Comparison of ENCODE assay signal across 8 cellular contexts in genomic region chr5:163505475-163506457, GRCh38. TPM values are rescaled to one million over a fixed set of nuclear protein-coding genes. Genes with fewer than 3 reads are reported as not detected.
DNase-seq lines count a peak whose midpoint lies in the region; ATAC-seq, FAIRE-seq and TF ChIP-seq lines count a peak whose summit lies in the region.

TSS of gene MAT2B (plus strand) at chr5:163505619. CDS start at chr5:163505687, 68 bp downstream.

- H3K9me3 Mint-ChIP-seq in T-cell, result no peaks in the 10 kb centered on the region

- intact Hi-C loops in cardiac septum (cut with DNase I), result loop anchor here (2.0 kb wide), 1 partner anchor 45 kb away; the partner anchor contains the start of genes HMMR and NUDCD2
- intact Hi-C loops in posterior cingulate gyrus (cut with DNase I), result loop anchor here (1.0 kb wide), 1 partner anchor 45 kb away; the partner anchor contains the start of genes HMMR and NUDCD2

- CTCF ChIA-PET in T-cell (lab: Charles Lee), result interaction anchor here (0.5 to 1.3 kb wide), 13 partner anchors 26 to 159 kb away, joined by 3 to 38 read pairs (median 5); partner anchors contain the start of genes HMMR (in 2 of the 2) and NUDCD2 (in 2 of the 2)

- peak within 1 kb of the TSS; percentile 94 to 98 (median 96) for H3K4me3 Mint-ChIP-seq in T-cell

- H3K27ac ChIP-seq in adipose tissue (ENCODE audit: low read depth, low read length) (peak within 1 kb of the TSS; percentile 53), upper lobe of left lung (peak within 1 kb of the TSS; percentile 96 to 100 (median 98))

- ATAC-seq in HG02852 (IDR thresholded peaks at IDR 0.05; ENCODE audit: unreplicated experiment) (peak; percentile 83), T-cell (replicated peaks in 1 of 4) (peak; percentile 89 to 92 (median 91)), upper lobe of left lung (ENCODE audit: low FRiP score in 2 of 2) (peak; percentile 98 to 99)

- POLR2A ChIA-PET in T-cell (lab: Charles Lee), result interaction anchor here in 1 of 2 donors (1.1 to 3.2 kb wide), 3 partner anchors 45 to 61 kb away, joined by 3 to 29 read pairs (median 25); partner anchors contain the start of genes HMMR and NUDCD2

- DNase-seq in GM12892 (ENCODE audit: insufficient read length) (peak; percentile 80), NCI-H1436 treated with DMSO at 0.1 percent for 48 hours (lab: John Stamatoyannopoulos, UW) (peak; percentile 42), T-cell (peak; percentile 86 to 97 (median 96)), cardiac septum (ENCODE audit: low spot score) (peak; percentile 99), posterior cingulate gyrus (peak; percentile 90 to 99 (median 95)), upper lobe of left lung (peak; percentile 96 to 98)

- FAIRE-seq in GM12892 (lab: Jason Lieb, UNC), result peak; percentile 82

- peak; percentile 92 for TF ChIP-seq POLR2A in GM12892 (IDR thresholded peaks at IDR 0.05; ENCODE audit: low read depth, low read length)
- TF ChIP-seq POLR2A in upper lobe of left lung (IDR thresholded peaks at IDR 0.05), result peak in 3 of 4 donors; percentile 97 to 98 (median 97)

- 0 to 1% (median 1%) methylated on average over 65 to 68 of the region's 68 CpGs for WGBS in adipose tissue, 3 donors
- WGBS in upper lobe of left lung, 2 donors, result 0% methylated on average over 52 to 68 of the region's 68 CpGs

- peaks cover 37 to 60% (median 41%) of the 10 kb centered on the region in 4 donors for H3K4me1 ChIP-seq in upper lobe of left lung

- peaks cover 51 to 75% (median 57%) of the 10 kb centered on the region in 3 donors for H3K4me1 Mint-ChIP-seq in T-cell

- peak in 1 of 4 donors; percentile 65 for TF ChIP-seq EP300 in upper lobe of left lung (IDR thresholded peaks at IDR 0.05)

- peak in 5 of 6 experiments; percentile 46 to 67 (median 48) for TF ChIP-seq CTCF in upper lobe of left lung (IDR thresholded peaks at IDR 0.05)

- no peaks in the 10 kb centered on the region for H3K36me3 ChIP-seq in upper lobe of left lung

- peaks cover 2% of the 10 kb centered on the region for H3K36me3 Mint-ChIP-seq in T-cell

- H3K27me3 Mint-ChIP-seq in T-cell, result no peaks in the 10 kb centered on the region

- peak within 1 kb of the TSS; percentile 99 to 100 for H3K27ac Mint-ChIP-seq in T-cell

- H3K27me3 ChIP-seq in upper lobe of left lung, result no peaks in the 10 kb centered on the region

- no peaks in the 10 kb centered on the region for H3K9me3 ChIP-seq in upper lobe of left lung

- H3K4me3 ChIP-seq in upper lobe of left lung, result peak within 1 kb of the TSS; percentile 63 to 80 (median 76)

RNA-seq across cellular contexts. Expression of gene MAT2B, which starts in this region (rescaled TPM):
- polyA plus RNA-seq in GM12892 (2012; ENCODE audit: missing spikeins), result 86.3 TPM
- total RNA-seq in T-cell (100 to 1,000 TPM in 3 of 5 donors, 10 to 100 TPM in 2; 62.2 to 131 (median 115) TPM), cardiac septum (45.2 TPM), upper lobe of left lung (10 to 100 TPM; 23.3 to 85.3 (median 50.4) TPM)
- 10 to 100 TPM; 16.9 to 45.0 (median 24.0) TPM for polyA plus RNA-seq in adipose tissue

Comparison
In these comparisons a context has a peak if more than half of its experiments do, and no peak if none do; other contexts are left out.
1. Peak in every context shown above with its lines: DNase-seq, ATAC-seq, H3K4me3 ChIP-seq and H3K27ac ChIP-seq.
2. DNase-seq: peak in every context shown above with its lines; median percentile 99 in cardiac septum; 97 in upper lobe of left lung; 96 in T-cell; 95 in posterior cingulate gyrus; 80 in GM12892; 42 in NCI-H1436 treated with DMSO at 0.1 percent for 48 hours.